In the genomic region with DNA sequence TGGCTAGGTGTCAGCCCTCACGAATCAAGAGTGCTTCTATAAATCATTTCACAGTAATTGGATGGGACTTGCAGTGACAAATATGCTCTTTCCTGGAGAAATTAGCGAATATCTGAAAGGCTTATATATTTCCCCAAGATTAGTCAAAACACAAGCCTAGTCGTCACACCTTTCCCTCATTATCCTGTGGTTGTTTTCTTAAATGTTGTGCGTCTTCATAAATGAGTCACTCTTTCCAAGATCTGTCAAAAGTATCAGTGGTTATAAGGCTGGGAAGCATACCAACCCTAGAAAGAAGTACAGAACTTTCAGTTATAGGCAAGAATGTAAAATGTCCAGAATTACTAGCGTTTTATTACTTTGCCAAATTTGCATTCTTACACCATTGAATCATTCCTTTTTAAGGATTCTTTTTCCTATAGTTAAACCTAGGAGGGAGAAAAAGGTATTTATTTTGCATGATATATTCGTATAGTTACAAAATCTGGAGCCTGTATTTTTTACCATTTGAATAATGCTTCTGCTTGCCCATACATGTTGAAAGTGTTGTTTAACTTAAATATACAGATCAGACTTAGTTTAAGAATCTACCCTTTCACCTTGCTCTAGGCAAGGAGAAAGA, we compare ENCODE assay signal across 9 cellular contexts.
DNase-seq lines count a peak whose midpoint lies in the region; TF ChIP-seq lines count a peak whose summit lies in the region.
"Had no signal": no experiment of that assay in that cellular context is flagged by ENCODE, and none has a peak within 500 bp of the region (broad histone marks: within the 10 kb centered on the region; RNA-seq: fewer than 3 reads in every experiment).

No MANE protein-coding gene starts in this region.

- no peak for TF ChIP-seq CTCF in RWPE1 (conservative IDR thresholded peaks at IDR 0.05; ENCODE audit: low read depth)
- no peak for TF ChIP-seq CTCF in fibroblast of pulmonary artery (IDR thresholded peaks at IDR 0.05; ENCODE audit: low read length, missing control alignments)

- peak overlapping the region; percentile 82 for H3K27ac Mint-ChIP-seq in stimulated activated naive CD8-positive, alpha-beta T cell treated with anti-CD3 and anti-CD28 coated beads, Interleukin-15, Interleukin-2, amounts not matched to agents 100 ng/mL and 50 ng/mL, for 24 hours
- H3K27ac Mint-ChIP-seq: natural killer cell had no signal

- DNase-seq in NCI-H510A treated with DMSO at 0.1 percent for 48 hours (lab: John Stamatoyannopoulos, UW) = peak; percentile 25
- DNase-seq in NCI-H510A (lab: John Stamatoyannopoulos, UW) = no peak
- peak; percentile 66 for DNase-seq in RWPE1 (ENCODE audit: low spot score)
- DNase-seq in fibroblast of pulmonary artery (ENCODE audit: low read depth) = peak; percentile 97
- no peak for DNase-seq in Kasumi-1 (lab: John Stamatoyannopoulos, UW)
- DNase-seq in activated naive CD4-positive, alpha-beta T cell (lab: John Stamatoyannopoulos, UW) = no peak
- DNase-seq in ecto neural progenitor cell (ENCODE audit: low spot score) = no peak
- DNase-seq: natural killer cell had no signal

- no peaks in the 10 kb centered on the region for H3K36me3 Mint-ChIP-seq in stimulated activated naive CD8-positive, alpha-beta T cell treated with anti-CD3 and anti-CD28 coated beads, Interleukin-15, Interleukin-2, amounts not matched to agents 100 ng/mL and 50 ng/mL, for 24 hours (ENCODE audit: low read depth)
- H3K36me3 Mint-ChIP-seq: natural killer cell had no signal

- POLR2A ChIA-PET in RWPE1 (lab: Yijun Ruan, JAX; ENCODE audit: low non-redundant PET) = no interaction called here

- peak overlapping the region; percentile 8 for H3K4me3 Mint-ChIP-seq in stimulated activated naive CD8-positive, alpha-beta T cell treated with anti-CD3 and anti-CD28 coated beads, Interleukin-15, Interleukin-2, amounts not matched to agents 100 ng/mL and 50 ng/mL, for 24 hours
- H3K4me3 Mint-ChIP-seq: natural killer cell had no signal

- H3K4me1 Mint-ChIP-seq in stimulated activated naive CD8-positive, alpha-beta T cell treated with anti-CD3 and anti-CD28 coated beads, Interleukin-15, Interleukin-2, amounts not matched to agents 100 ng/mL and 50 ng/mL, for 24 hours (ENCODE audit: low read depth) = peaks cover 31% of the 10 kb centered on the region

- H3K9me3 Mint-ChIP-seq in stimulated activated naive CD8-positive, alpha-beta T cell treated with anti-CD3 and anti-CD28 coated beads, Interleukin-15, Interleukin-2, amounts not matched to agents 100 ng/mL and 50 ng/mL, for 24 hours = no peaks in the 10 kb centered on the region
- H3K9me3 Mint-ChIP-seq: natural killer cell had no signal

- H3K4me3 ChIP-seq in fibroblast of pulmonary artery (replicated peaks; ENCODE audit: low read depth, low read length) = no peak overlapping the region

- peaks cover 20% of the 10 kb centered on the region for H3K27me3 Mint-ChIP-seq in stimulated activated naive CD8-positive, alpha-beta T cell treated with anti-CD3 and anti-CD28 coated beads, Interleukin-15, Interleukin-2, amounts not matched to agents 100 ng/mL and 50 ng/mL, for 24 hours

- no peak overlapping the region for H3K27ac ChIP-seq in RWPE1

- CTCF ChIA-PET in RWPE1 (lab: Yijun Ruan, JAX) = interaction anchor here (0.6 to 0.7 kb wide), 2 partner anchors 423 to 466 kb away, joined by 4 to 5 read pairs; no protein-coding TSS in a partner anchor

Comparison
In these comparisons a context has a peak if more than half of its experiments do, and no peak if none do; other contexts are left out.
1. DNase-seq: peak in NCI-H510A treated with DMSO at 0.1 percent for 48 hours (single experiment), RWPE1 (single experiment) and fibroblast of pulmonary artery (single experiment); none in NCI-H510A (single experiment), Kasumi-1 (0 of 2), activated naive CD4-positive, alpha-beta T cell (0 of 4) and ecto neural progenitor cell (single experiment).